ENCODE assay signal across 8 cellular contexts in genomic region chr10:30751678-30752331, GRCh38.
DNase-seq lines count a peak whose midpoint lies in the region; ATAC-seq and TF ChIP-seq lines count a peak whose summit lies in the region.

No MANE protein-coding gene starts in this region.

- H3K27ac ChIP-seq in skeletal muscle tissue (ENCODE audit: low read depth, low read length): no peak overlapping the region

- TF ChIP-seq CTCF in astrocyte of the spinal cord (IDR thresholded peaks at IDR 0.05; ENCODE audit: low read depth, low read length): peak; percentile 93

- DNase-seq in GM03348 (ENCODE audit: low spot score) (peak; percentile 81), RPMI7951 (ENCODE audit: low read depth) (peak; percentile 77), astrocyte of the spinal cord (ENCODE audit: low read depth, low spot score) (peak; percentile 72), iPS DF 19.7 (ENCODE audit: low read depth, low spot score) (peak; percentile 42), NCI-H1417 treated with DMSO at 0.1 percent for 48 hours (lab: John Stamatoyannopoulos, UW) (no peak), retina (no peak)

- peak overlapping the region in 2 of 3 donors; percentile 20 to 40 for H3K9ac ChIP-seq in skeletal muscle tissue (ENCODE audit: low read depth in 1 of 3, low read length in 3 of 3)

- no peak overlapping the region for H3K4me3 ChIP-seq in astrocyte of the spinal cord (ENCODE audit: low read depth, low read length)
- no peak overlapping the region for H3K4me3 ChIP-seq in skeletal muscle tissue (ENCODE audit: low read length in 3 of 3)

- no peaks in the 10 kb centered on the region for H3K27me3 ChIP-seq in skeletal muscle tissue (ENCODE audit: control insufficient read depth in 3 of 3, insufficient read depth in 3 of 3, low read length in 3 of 3)

- in situ Hi-C loops in astrocyte of the spinal cord (cut with HindIII; ENCODE audit: low sequenced_read_pairs): no loop called here

- H3K4me1 ChIP-seq in skeletal muscle tissue (ENCODE audit: control insufficient read depth in 3 of 3, insufficient read depth in 3 of 3, low read length in 3 of 3): peaks cover 0 to 22% (median 14%) of the 10 kb centered on the region in 3 donors

- H3K36me3 ChIP-seq in skeletal muscle tissue (ENCODE audit: control insufficient read depth in 3 of 3, insufficient read depth in 3 of 3, low read length in 3 of 3): no peaks in the 10 kb centered on the region

- H3K9me3 ChIP-seq in skeletal muscle tissue (ENCODE audit: control insufficient read depth in 3 of 3, low read length in 3 of 3): no peaks in the 10 kb centered on the region

- ATAC-seq in HG02870 (IDR thresholded peaks at IDR 0.05; ENCODE audit: unreplicated experiment): peak; percentile 65

Comparison
In these comparisons a context has a peak if more than half of its experiments do, and no peak if none do; other contexts are left out.
1. DNase-seq: peak in GM03348 (single experiment), RPMI7951 (single experiment), astrocyte of the spinal cord (single experiment) and iPS DF 19.7 (single experiment); none in NCI-H1417 treated with DMSO at 0.1 percent for 48 hours (single experiment) and retina (single experiment).